18 cellular contexts compared by ENCODE assay signal in genomic region chr20:12047838-12048432, GRCh38.
A peak's percentile ranks its signal among the peaks of the same experiment; 100 is the strongest.
DNase-seq lines count a peak whose midpoint lies in the region; ATAC-seq and TF ChIP-seq lines count a peak whose summit lies in the region.
"Had no signal": no experiment of that assay in that cellular context is flagged by ENCODE, and none has a peak within 500 bp of the region (broad histone marks: within the 10 kb centered on the region; RNA-seq: fewer than 3 reads in every experiment).

No MANE protein-coding gene starts in this region.

- no peak overlapping the region for H3K4me3 Mint-ChIP-seq in T-helper 17 cell
- H3K4me3 Mint-ChIP-seq: activated CD4-positive, alpha-beta T cell treated with anti-CD3 and anti-CD28 coated beads, Interleukin-2, amount 10 ng/mL, durations not matched to agents 7 days and 5 days; activated naive CD8-positive, alpha-beta T cell; central memory CD8-positive, alpha-beta T cell; endodermal cell had no signal

- no peaks in the 10 kb centered on the region for H3K79me2 ChIP-seq in Loucy (ENCODE audit: insufficient read depth, low read length)
- H3K79me2 ChIP-seq in mammary epithelial cell (ENCODE audit: insufficient read depth, low read length): no peaks in the 10 kb centered on the region

- H3K27me3 Mint-ChIP-seq in T-helper 17 cell: no peaks in the 10 kb centered on the region
- H3K27me3 Mint-ChIP-seq: activated CD4-positive, alpha-beta T cell treated with anti-CD3 and anti-CD28 coated beads, Interleukin-2, amount 10 ng/mL, durations not matched to agents 7 days and 5 days; central memory CD8-positive, alpha-beta T cell had no signal

- DNase-seq in DMS53 (lab: John Stamatoyannopoulos, UW): peak; percentile 50
- peak; percentile 60 for DNase-seq in mammary epithelial cell
- DNase-seq in kidney glomerular epithelial cell (lab: John Stamatoyannopoulos, UW): peak; percentile 2
- DNase-seq in activated CD4-positive, alpha-beta T cell treated with anti-CD3 and anti-CD28 coated beads for 1 hour: no peak
- no peak for DNase-seq in T-helper 17 cell
- DNase-seq in sigmoid colon: no peak
- DNase-seq in transverse colon: no peak
- DNase-seq: activated CD4-positive, alpha-beta T cell treated with anti-CD3 and anti-CD28 coated beads, Interleukin-2, amount 10 ng/mL, durations not matched to agents 7 days and 5 days; endodermal cell; Kasumi-1; NCI-H1417 treated with DMSO at 0.1 percent for 48 hours; OCI-M1; SK-N-SH; stimulated activated CD4-positive, alpha-beta T cell treated with anti-CD3 and anti-CD28 coated beads, Interleukin-1b, Interleukin-23, amount 100 ng/mL, for 48 hours; substantia nigra had no signal

- H2AFZ ChIP-seq in Loucy (ENCODE audit: low read length) (peak overlapping the region; percentile 30; the same call in 1 of the 2 replicates), mammary epithelial cell (ENCODE audit: low read depth, low read length) (no peak overlapping the region)

- H3K4me1 Mint-ChIP-seq in T-helper 17 cell: no peaks in the 10 kb centered on the region
- H3K4me1 Mint-ChIP-seq: activated CD4-positive, alpha-beta T cell treated with anti-CD3 and anti-CD28 coated beads, Interleukin-2, amount 10 ng/mL, durations not matched to agents 7 days and 5 days; central memory CD8-positive, alpha-beta T cell; endodermal cell had no signal

- intact Hi-C loops in mammary epithelial cell (cut with micrococcal nuclease) (no loop called here), sigmoid colon (cut with DNase I) (no loop called here), transverse colon (cut with DNase I; ENCODE audit: low total_unique reads) (no loop called here)

- no peak for TF ChIP-seq EP300 in sigmoid colon (IDR thresholded peaks at IDR 0.05)
- no peak for TF ChIP-seq EP300 in transverse colon (IDR thresholded peaks at IDR 0.05; ENCODE audit: low read depth)

- no peaks in the 10 kb centered on the region for H3F3A ChIP-seq in Loucy (ENCODE audit: low read depth)

- TF ChIP-seq POLR2A in sigmoid colon (IDR thresholded peaks at IDR 0.05) (no peak), transverse colon (IDR thresholded peaks at IDR 0.05) (no peak)

- H3K27me3 ChIP-seq in Loucy (ENCODE audit: insufficient read depth, low read length, poor library complexity, severe bottlenecking) (no peaks in the 10 kb centered on the region), mammary epithelial cell (ENCODE audit: insufficient read depth, low read length) (no peaks in the 10 kb centered on the region), sigmoid colon (no peaks in the 10 kb centered on the region), transverse colon (no peaks in the 10 kb centered on the region)

- no peak for ATAC-seq in T-helper 17 cell

- no peak for TF ChIP-seq CTCF in Loucy (conservative IDR thresholded peaks at IDR 0.05; ENCODE audit: low read length)
- TF ChIP-seq CTCF in mammary epithelial cell (conservative IDR thresholded peaks at IDR 0.05 in 1 of 2, IDR thresholded peaks at IDR 0.05 in 1 of 2; ENCODE audit: extremely low read depth in 1 of 2, insufficient read depth in 1 of 2, low read depth in 1 of 2, low read length in 2 of 2): no peak
- no peak for TF ChIP-seq CTCF in sigmoid colon (IDR thresholded peaks at IDR 0.05)
- no peak for TF ChIP-seq CTCF in transverse colon (IDR thresholded peaks at IDR 0.05)

- H3K27ac Mint-ChIP-seq in T-helper 17 cell: no peak overlapping the region
- H3K27ac Mint-ChIP-seq: activated CD4-positive, alpha-beta T cell treated with anti-CD3 and anti-CD28 coated beads, Interleukin-2, amount 10 ng/mL, durations not matched to agents 7 days and 5 days; activated naive CD8-positive, alpha-beta T cell; endodermal cell had no signal

- H3K4me1 ChIP-seq in Loucy (ENCODE audit: insufficient read depth, low read length, poor library complexity, severe bottlenecking): peaks cover 46% of the 10 kb centered on the region
- H3K4me1 ChIP-seq in mammary epithelial cell (ENCODE audit: insufficient read depth, low read length): peaks cover 6% of the 10 kb centered on the region
- no peaks in the 10 kb centered on the region for H3K4me1 ChIP-seq in sigmoid colon
- H3K4me1 ChIP-seq in transverse colon: no peaks in the 10 kb centered on the region

- H3K4me2 ChIP-seq in Loucy (ENCODE audit: low read depth, low read length, poor library complexity, severe bottlenecking): no peak overlapping the region
- H3K4me2 ChIP-seq in mammary epithelial cell (ENCODE audit: insufficient read depth, low read depth, low read length): no peak overlapping the region
- H3K4me2 ChIP-seq: SK-N-SH had no signal

- peaks cover 3% of the 10 kb centered on the region for H3K36me3 Mint-ChIP-seq in T-helper 17 cell (ENCODE audit: low read depth)
- H3K36me3 Mint-ChIP-seq: activated naive CD8-positive, alpha-beta T cell had no signal

- 100% methylated on average over 1 of the region's 1 CpG for WGBS in mammary epithelial cell (ENCODE audit: low coverage, missing lambda C conversion rate)
- WGBS in sigmoid colon, 2 donors: 82 to 93% methylated on average over 1 of the region's 1 CpG
- WGBS in transverse colon (ENCODE audit: low coverage in 1 of 2), 2 donors: 70% methylated on average over 1 of the region's 1 CpG; no CpG with 5 or more reads in 1 of the 2 donors

- no peaks in the 10 kb centered on the region for H4K20me1 ChIP-seq in Loucy (ENCODE audit: insufficient read depth, low read length, poor library complexity, severe bottlenecking)
- no peaks in the 10 kb centered on the region for H4K20me1 ChIP-seq in mammary epithelial cell (ENCODE audit: insufficient read depth, low read length)

- no peak overlapping the region for H3K27ac ChIP-seq in mammary epithelial cell (ENCODE audit: insufficient read depth, low read depth, low read length)
- no peak overlapping the region for H3K27ac ChIP-seq in sigmoid colon
- H3K27ac ChIP-seq in transverse colon: no peak overlapping the region

- CTCF ChIA-PET in mammary epithelial cell (lab: Charles Lee; ENCODE audit: low non-redundant PET): interaction anchor here (0.6 kb wide), 1 partner anchor 233 kb away, joined by 3 read pairs; no protein-coding TSS in a partner anchor

- H3K36me3 ChIP-seq in Loucy (ENCODE audit: insufficient read depth, low read length) (no peaks in the 10 kb centered on the region), mammary epithelial cell (ENCODE audit: insufficient read depth, low read length) (no peaks in the 10 kb centered on the region), sigmoid colon (no peaks in the 10 kb centered on the region), transverse colon (no peaks in the 10 kb centered on the region)

- BruUV-seq in mammary epithelial cell (replicated peaks; lab: Mats Ljungman, UMichigan): no TSS peak

- no peak overlapping the region for H3K4me3 ChIP-seq in Loucy (ENCODE audit: low read length, poor library complexity, severe bottlenecking)
- no peak overlapping the region for H3K4me3 ChIP-seq in mammary epithelial cell (replicated peaks in 1 of 3; ENCODE audit: insufficient read depth in 1 of 3, low read depth in 2 of 3, low read length in 3 of 3)
- H3K4me3 ChIP-seq in sigmoid colon: no peak overlapping the region
- no peak overlapping the region for H3K4me3 ChIP-seq in transverse colon

- in situ Hi-C loops in mammary epithelial cell (cut with MboI; ENCODE audit: low sequenced_read_pairs in 2 of 2) (no loop called here), transverse colon (cut with MboI; ENCODE audit: low pct_ligation_motif_present in 1 of 4, low pct_unique_long_range_greater_than_20kb in 1 of 4, low sequenced_read_pairs in 3 of 4) (loop anchor here in 1 of 4 donors (25.0 kb wide), 1 partner anchor 111 kb away; no protein-coding TSS in a partner anchor)

- H3K9me3 ChIP-seq in Loucy (ENCODE audit: insufficient read depth, low read depth, low read length): no peaks in the 10 kb centered on the region
- H3K9me3 ChIP-seq in mammary epithelial cell (replicated peaks; ENCODE audit: insufficient read depth, low read length): no peaks in the 10 kb centered on the region
- H3K9me3 ChIP-seq in T-helper 17 cell (ENCODE audit: control insufficient read depth, low read length, poor library complexity, severe bottlenecking): no peaks in the 10 kb centered on the region
- no peaks in the 10 kb centered on the region for H3K9me3 ChIP-seq in sigmoid colon
- no peaks in the 10 kb centered on the region for H3K9me3 ChIP-seq in transverse colon
- H3K9me3 ChIP-seq: SK-N-SH had no signal

- dilution Hi-C loops in mammary epithelial cell (cut with HindIII; ENCODE audit: low sequenced_read_pairs): no loop called here

- no peaks in the 10 kb centered on the region for H3K9me2 ChIP-seq in Loucy (replicated peaks; ENCODE audit: low read depth, low read length)
- H3K9me2 ChIP-seq: SK-N-SH had no signal

- no peak overlapping the region for H3K9ac ChIP-seq in Loucy (ENCODE audit: low read depth, low read length, poor library complexity, severe bottlenecking)
- H3K9ac ChIP-seq in mammary epithelial cell (ENCODE audit: insufficient read depth, low read length): no peak overlapping the region
- H3K9ac ChIP-seq: SK-N-SH had no signal

Comparison
In these comparisons a context has a peak if more than half of its experiments do, and no peak if none do; other contexts are left out.
1. DNase-seq: peak in DMS53 (single experiment), mammary epithelial cell (single experiment) and kidney glomerular epithelial cell (single experiment); none in activated CD4-positive, alpha-beta T cell treated with anti-CD3 and anti-CD28 coated beads for 1 hour (single experiment), T-helper 17 cell (0 of 3), sigmoid colon (single experiment) and transverse colon (single experiment).